Comparison of ENCODE assay signal across 21 cellular contexts in the genomic region with DNA sequence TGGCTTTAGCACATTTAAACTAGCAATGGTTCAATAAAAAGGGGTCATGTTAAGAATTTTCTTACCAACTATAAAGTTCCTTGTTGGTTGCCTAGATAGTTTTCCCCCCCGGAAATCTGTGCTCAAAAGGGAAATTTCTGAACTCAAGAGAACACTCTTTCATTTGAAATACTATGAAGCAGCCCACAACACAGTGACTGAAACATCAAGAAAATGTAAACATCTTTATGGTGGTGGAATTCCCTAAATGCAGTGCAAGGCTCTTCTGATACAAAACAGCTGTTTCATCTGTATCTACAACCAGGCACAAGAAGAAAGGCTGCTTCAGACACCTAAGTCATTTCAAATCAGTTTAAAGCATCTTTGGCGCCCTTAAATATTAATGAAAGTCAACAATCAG.
DNase-seq lines count a peak whose midpoint lies in the region; ATAC-seq and TF ChIP-seq lines count a peak whose summit lies in the region.
"Had no signal": no experiment of that assay in that cellular context is flagged by ENCODE, and none has a peak within 500 bp of the region (broad histone marks: within the 10 kb centered on the region; RNA-seq: fewer than 3 reads in every experiment).

No MANE protein-coding gene starts in this region.

- no peaks in the 10 kb centered on the region for H3K27me3 Mint-ChIP-seq in nephron (ENCODE audit: low read depth)
- H3K27me3 Mint-ChIP-seq: CD4-positive, alpha-beta T cell had no signal

- CTCF ChIA-PET in AG04450 (lab: Charles Lee), result no interaction called here

- ATAC-seq in left ventricle myocardium superior, result no peak

- peaks cover 12% of the 10 kb centered on the region for H3K9me3 ChIP-seq in AG04450 (ENCODE audit: control insufficient read depth, insufficient read depth, low read length)
- H3K9me3 ChIP-seq: SJSA1 had no signal

- peaks cover 3% of the 10 kb centered on the region for H3K36me3 Mint-ChIP-seq in nephron (ENCODE audit: low read depth)

- TF ChIP-seq CTCF in AG04450 (IDR thresholded peaks at IDR 0.05; ENCODE audit: low read depth, low read length) (no peak), nephron (IDR thresholded peaks at IDR 0.05; ENCODE audit: unreplicated experiment in 3 of 3) (no peak)

- intact Hi-C loops in left ventricle myocardium superior (cut with micrococcal nuclease), result no loop called here

- H3K9me3 Mint-ChIP-seq in nephron, result peaks cover 16% of the 10 kb centered on the region

- peak overlapping the region; percentile 77 to 92 (median 82) for H3K27ac Mint-ChIP-seq in nephron
- H3K27ac Mint-ChIP-seq: CD4-positive, alpha-beta T cell had no signal

- no peak overlapping the region for H3K27ac ChIP-seq in AG04450 (ENCODE audit: low read depth, low read length)
- H3K27ac ChIP-seq: 22Rv1; BLaER1 treated with 17β-estradiol and CSF1 and Interleukin-3, amounts not matched to agents 10 nM and 100 nM; PC-9; SJSA1 had no signal

- POLR2A ChIA-PET in AG04450 (lab: Yijun Ruan, JAX), result no interaction called here

- no peaks in the 10 kb centered on the region for H3K27me3 ChIP-seq in AG04450 (ENCODE audit: control insufficient read depth, insufficient read depth, low read length)
- H3K27me3 ChIP-seq: BLaER1 treated with 17β-estradiol and CSF1 and Interleukin-3, amounts not matched to agents 10 nM and 100 nM; SJSA1 had no signal

- no peak overlapping the region for H3K4me3 ChIP-seq in AG04450 (ENCODE audit: low read depth, low read length)
- H3K4me3 ChIP-seq: BLaER1 treated with 17β-estradiol and CSF1 and Interleukin-3, amounts not matched to agents 10 nM and 100 nM; PC-9; SJSA1 had no signal

- DNase-seq in AG04450 (ENCODE audit: low read depth, low spot score) (peak; percentile 49), NCI-H69 (lab: John Stamatoyannopoulos, UW) (peak; percentile 56), fibroblast of the conjunctiva (ENCODE audit: low read depth) (peak; percentile 4), NCI-H1092 (lab: John Stamatoyannopoulos, UW) (no peak), left ventricle myocardium superior (no peak), NCI-H1417 (lab: John Stamatoyannopoulos, UW) (no peak)
- DNase-seq in activated naive CD4-positive, alpha-beta T cell (lab: John Stamatoyannopoulos, UW), result no peak
- DNase-seq: CD4-positive, alpha-beta T cell; DMS53; Karpas-422; NCI-H1092 treated with DMSO at 0.1 percent for 48 hours; NCI-H1930; NCI-H2107; NCI-H524 treated with DMSO at 0.1 percent for 48 hours; PC-9; Right ventricle myocardium superior; RPMI8226 had no signal

- H3K4me1 Mint-ChIP-seq in nephron, result peaks cover 10% of the 10 kb centered on the region

- H3K4me3 Mint-ChIP-seq in nephron, result no peak overlapping the region
- H3K4me3 Mint-ChIP-seq: CD4-positive, alpha-beta T cell had no signal

Comparison
In these comparisons a context has a peak if more than half of its experiments do, and no peak if none do; other contexts are left out.
1. DNase-seq: peak in AG04450 (single experiment), NCI-H69 (single experiment) and fibroblast of the conjunctiva (single experiment); none in NCI-H1092 (single experiment), left ventricle myocardium superior (single experiment), NCI-H1417 (0 of 3) and activated naive CD4-positive, alpha-beta T cell (0 of 4).